In the genomic region with DNA sequence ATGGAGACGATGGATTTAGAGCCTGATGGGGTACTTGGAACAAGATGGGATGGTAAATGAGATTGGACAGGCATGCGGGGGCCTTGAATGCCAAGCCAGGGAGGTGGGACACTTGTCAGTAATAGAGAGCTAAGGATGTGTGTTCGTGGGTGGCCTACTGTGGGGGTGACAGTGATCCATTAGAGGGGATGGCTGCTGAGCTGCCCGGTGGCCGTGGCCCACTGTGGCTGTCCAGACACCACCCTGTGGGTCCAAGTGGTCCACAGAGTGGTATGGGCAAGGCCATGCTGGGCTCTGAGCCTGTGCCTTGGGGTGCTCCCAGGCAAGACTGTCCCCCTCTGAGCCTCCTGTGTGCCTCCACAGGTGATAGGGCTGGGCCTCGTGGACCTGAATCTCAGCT, we compare ENCODE assay signal across 30 cellular contexts. TPM values are rescaled to one million over a fixed set of nuclear protein-coding genes. Genes with fewer than 3 reads are reported as not detected.
"Had no signal": no experiment of that assay in that cellular context is flagged by ENCODE, and none has a peak within 500 bp of the region (broad histone marks: within the 10 kb centered on the region; RNA-seq: fewer than 3 reads in every experiment).

No MANE protein-coding gene starts in this region.

- H3K4me3 Mint-ChIP-seq: activated CD8-positive, alpha-beta T cell treated with anti-CD3 and anti-CD28 coated beads for 36 hours; activated naive CD4-positive, alpha-beta T cell treated with anti-CD3 and anti-CD28 coated beads for 36 hours; activated naive CD4-positive, alpha-beta T cell treated with anti-CD3 and anti-CD28 coated beads, Interleukin-2, amount 50 U/mL, for 24 hours; activated naive CD8-positive, alpha-beta T cell treated with anti-CD3 and anti-CD28 coated beads for 36 hours; activated T-cell treated with anti-CD3 and anti-CD28 coated beads, Interleukin-2, amount 50 U/mL, for 4 hours; central memory CD8-positive, alpha-beta T cell; dendritic cell treated with granulocyte-macrophage colony-stimulating factor and Interleukin-4, amounts not matched to agents 40 ng/mL and 50 ng/mL, for 4 days; endodermal cell had no signal

- DNase-seq: activated CD4-positive, alpha-beta T cell treated with anti-CD3 and anti-CD28 coated beads for 4 hours; activated CD4-positive, alpha-beta T cell treated with anti-CD3 and anti-CD28 coated beads, Interleukin-2, amount 50 U/mL, for 1 hour; activated CD4-positive, alpha-beta T cell treated with anti-CD3 and anti-CD28 coated beads, Interleukin-2, amount 50 U/mL, for 48 hours; activated CD4-positive, CD25-positive, alpha-beta regulatory T cell; activated CD4-positive, CD25-positive, alpha-beta regulatory T cell treated with anti-CD3 and anti-CD28 coated beads, Interleukin-2, amount 50 U/mL, for 72 hours; activated CD8-positive, alpha-beta memory T cell treated with anti-CD3 and anti-CD28 coated beads for 24 hours; activated CD8-positive, alpha-beta T cell treated with anti-CD3 and anti-CD28 coated beads for 36 hours; activated effector memory CD4-positive, alpha-beta T cell treated with anti-CD3 and anti-CD28 coated beads, Interleukin-2, amount 50 U/mL, for 16 hours; activated naive CD4-positive, alpha-beta T cell treated with anti-CD3 and anti-CD28 coated beads for 36 hours; activated naive CD8-positive, alpha-beta T cell treated with anti-CD3 and anti-CD28 coated beads for 36 hours; activated T-cell treated with anti-CD3 and anti-CD28 coated beads, Interleukin-2, amount 50 U/mL, for 4 hours; brain microvascular endothelial cell; dorsolateral prefrontal cortex; effector memory CD4-positive, alpha-beta T cell; endodermal cell; foreskin keratinocyte; heart right ventricle; T-helper 2 cell had no signal

- ATAC-seq: activated CD8-positive, alpha-beta T cell treated with anti-CD3 and anti-CD28 coated beads for 36 hours; activated T-cell treated with anti-CD3 and anti-CD28 coated beads, Interleukin-2, amount 50 U/mL, for 4 hours; foreskin keratinocyte; gastroesophageal sphincter; heart right ventricle had no signal

- H3K4me1 ChIP-seq: foreskin keratinocyte had no signal

- FAIRE-seq: bronchial epithelial cell had no signal

- H3K4me3 ChIP-seq: ascending aorta, coronary artery, dorsolateral prefrontal cortex, esophagus muscularis mucosa, gastroesophageal sphincter, heart right ventricle had no signal

- H3K36me3 Mint-ChIP-seq: activated naive CD8-positive, alpha-beta T cell treated with anti-CD3 and anti-CD28 coated beads for 36 hours had no signal

- H3K27ac Mint-ChIP-seq: activated CD8-positive, alpha-beta T cell treated with anti-CD3 and anti-CD28 coated beads for 36 hours; activated naive CD4-positive, alpha-beta T cell treated with anti-CD3 and anti-CD28 coated beads for 36 hours; activated naive CD4-positive, alpha-beta T cell treated with anti-CD3 and anti-CD28 coated beads, Interleukin-2, amount 50 U/mL, for 24 hours; activated naive CD8-positive, alpha-beta T cell treated with anti-CD3 and anti-CD28 coated beads for 36 hours; activated T-helper 2 cell treated with anti-CD3 and anti-CD28 coated beads, Interferon-gamma antibody, Interleukin-2, Interleukin-4, amounts not matched to agents 10 μg/mL and 5 μg/mL and 100 μg/mL, durations not matched to agents 14 hours and 24 hours and 36 hours; dendritic cell treated with granulocyte-macrophage colony-stimulating factor and Interleukin-4, amounts not matched to agents 40 ng/mL and 50 ng/mL, for 4 days; endodermal cell had no signal

- H3K9me3 Mint-ChIP-seq: activated CD8-positive, alpha-beta T cell treated with anti-CD3 and anti-CD28 coated beads for 36 hours; activated naive CD4-positive, alpha-beta T cell treated with anti-CD3 and anti-CD28 coated beads for 36 hours; activated naive CD4-positive, alpha-beta T cell treated with anti-CD3 and anti-CD28 coated beads, Interleukin-2, amount 50 U/mL, for 24 hours; activated naive CD8-positive, alpha-beta T cell treated with anti-CD3 and anti-CD28 coated beads for 36 hours; activated T-cell treated with anti-CD3 and anti-CD28 coated beads, Interleukin-2, amount 50 U/mL, for 4 hours; activated T-helper 2 cell treated with anti-CD3 and anti-CD28 coated beads, Interferon-gamma antibody, Interleukin-2, Interleukin-4, amounts not matched to agents 10 μg/mL and 5 μg/mL and 100 μg/mL, durations not matched to agents 14 hours and 24 hours and 36 hours; central memory CD8-positive, alpha-beta T cell; dendritic cell treated with granulocyte-macrophage colony-stimulating factor and Interleukin-4, amounts not matched to agents 40 ng/mL and 50 ng/mL, for 4 days; endodermal cell had no signal

- H3K36me3 ChIP-seq: brain microvascular endothelial cell had no signal

- H3K9me3 ChIP-seq: ascending aorta, esophagus muscularis mucosa, gastroesophageal sphincter, heart right ventricle had no signal

- H3K27me3 Mint-ChIP-seq: activated CD8-positive, alpha-beta T cell treated with anti-CD3 and anti-CD28 coated beads for 36 hours; activated naive CD4-positive, alpha-beta T cell treated with anti-CD3 and anti-CD28 coated beads, Interleukin-2, amount 50 U/mL, for 24 hours; activated naive CD8-positive, alpha-beta T cell treated with anti-CD3 and anti-CD28 coated beads for 36 hours; central memory CD8-positive, alpha-beta T cell had no signal

- H3K27ac ChIP-seq: ascending aorta, brain microvascular endothelial cell, coronary artery, dorsolateral prefrontal cortex, esophagus muscularis mucosa, foreskin keratinocyte, gastroesophageal sphincter, heart right ventricle had no signal

RNA-seq across cellular contexts. Expression of a gene that starts 54.9 kb away (rescaled TPM):
- total RNA-seq: activated CD8-positive, alpha-beta T cell treated with anti-CD3 and anti-CD28 coated beads for 36 hours; activated naive CD4-positive, alpha-beta T cell treated with anti-CD3 and anti-CD28 coated beads for 36 hours; activated naive CD8-positive, alpha-beta T cell treated with anti-CD3 and anti-CD28 coated beads for 36 hours; activated T-cell treated with anti-CD3 and anti-CD28 coated beads, Interleukin-2, amount 50 U/mL, for 4 hours; activated T-helper 2 cell treated with anti-CD3 and anti-CD28 coated beads, Interferon-gamma antibody, Interleukin-2, Interleukin-4, amounts not matched to agents 10 μg/mL and 5 μg/mL and 100 μg/mL, durations not matched to agents 14 hours and 24 hours and 36 hours; ascending aorta; cerebellum; endodermal cell; esophagus muscularis mucosa; glomerular endothelial cell; T-helper 1 cell treated with Interleukin-12 subunit alpha and Interleukin-12 subunit beta and Interleukin-4 antibody, amounts not matched to agents 30 ng/mL and 1 ng/mL, for 36 hours had no signal
